8 cellular contexts compared by ENCODE assay signal in the genomic region with DNA sequence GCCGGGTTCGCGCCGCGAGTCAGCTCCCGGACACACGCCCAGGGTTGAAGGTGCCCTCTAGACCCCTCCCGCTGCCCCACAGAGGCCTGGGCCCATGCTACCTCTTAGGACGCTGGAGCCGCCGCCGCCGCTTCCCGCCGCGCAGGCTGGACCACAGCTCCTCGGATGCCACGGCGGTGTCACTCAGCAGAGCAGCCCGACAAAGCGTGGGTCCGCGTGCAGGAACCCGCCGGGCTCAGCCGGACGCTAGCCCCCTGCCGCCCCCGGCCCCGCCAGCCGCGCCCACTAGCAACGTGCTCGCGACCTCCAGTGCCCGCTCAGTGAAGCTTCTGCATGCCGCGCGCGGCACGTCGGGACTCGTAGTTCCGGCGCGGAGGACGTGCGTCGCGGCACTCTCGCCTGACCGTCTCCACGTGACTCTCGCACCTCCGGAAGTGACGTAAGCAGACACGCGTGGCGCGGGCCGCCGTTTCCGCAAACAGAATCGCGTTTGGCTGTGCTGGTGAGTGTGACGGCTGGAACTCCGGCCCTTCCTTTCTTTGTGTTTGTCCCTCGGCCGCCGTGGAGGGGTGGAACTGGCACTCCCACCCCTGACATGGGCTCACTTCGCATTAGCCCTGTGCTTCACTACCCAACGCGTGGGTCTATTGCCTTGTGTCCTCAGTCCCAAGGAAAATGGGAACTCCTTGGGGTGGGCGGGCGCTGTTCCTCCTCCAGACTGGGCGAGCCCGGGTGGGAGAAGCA. TPM values are rescaled to one million over a fixed set of nuclear protein-coding genes. Genes with fewer than 3 reads are reported as not detected.
DNase-seq lines count a peak whose midpoint lies in the region; ATAC-seq and TF ChIP-seq lines count a peak whose summit lies in the region.

A gene with protein sequence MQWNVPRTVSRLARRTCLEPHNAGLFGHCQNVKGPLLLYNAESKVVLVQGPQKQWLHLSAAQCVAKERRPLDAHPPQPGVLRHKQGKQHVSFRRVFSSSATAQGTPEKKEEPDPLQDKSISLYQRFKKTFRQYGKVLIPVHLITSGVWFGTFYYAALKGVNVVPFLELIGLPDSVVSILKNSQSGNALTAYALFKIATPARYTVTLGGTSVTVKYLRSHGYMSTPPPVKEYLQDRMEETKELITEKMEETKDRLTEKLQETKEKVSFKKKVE (minus strand): TSS at position 331 of the 744 bp plus-strand sequence. CDS start 44,481 bp downstream, outside the sequence.
A gene (plus strand): TSS at position 446 of the 744 bp plus-strand sequence. CDS start 4,845 bp downstream, outside the sequence.

- H3K36me3 ChIP-seq in WERI-Rb-1 = peaks cover 1% of the 10 kb centered on the region; the same call in 1 of the 2 replicates
- peaks cover under 1% of the 10 kb centered on the region for H3K36me3 ChIP-seq in mammary epithelial cell (ENCODE audit: insufficient read depth, low read length)
- 0 out of 2 replicates have a peak, but pooled peaks cover 1% of the 10 kb centered on the region for H3K36me3 ChIP-seq in iPS-20b (ENCODE audit: insufficient read depth, low read depth, low read length)

- peak within 1 kb of the TSS; percentile 78 for H3K4me2 ChIP-seq in mammary epithelial cell (ENCODE audit: insufficient read depth, low read depth, low read length)

- DNase-seq in ACHN (peak; percentile 94), NCI-H2196 treated with DMSO at 0.1 percent for 48 hours (lab: John Stamatoyannopoulos, UW; ENCODE audit: unreplicated experiment) (peak; percentile 94), WERI-Rb-1 (peak; percentile 96), mammary epithelial cell (peak; percentile 95)

- in situ Hi-C loops in ACHN (cut with HindIII; ENCODE audit: low pct_ligation_motif_present, low pct_unique_long_range_greater_than_20kb, low sequenced_read_pairs) = no loop called here
- in situ Hi-C loops in mammary epithelial cell (cut with MboI; ENCODE audit: low sequenced_read_pairs in 2 of 2) = no loop called here

- CTCF ChIA-PET in mammary epithelial cell (lab: Charles Lee; ENCODE audit: low non-redundant PET) = no interaction called here

- TF ChIP-seq CTCF in WERI-Rb-1 (IDR thresholded peaks at IDR 0.05; ENCODE audit: low read depth, low read length) (peak; percentile 16; the same call in 1 of the 2 replicates), mammary epithelial cell (conservative IDR thresholded peaks at IDR 0.05 in 1 of 2, IDR thresholded peaks at IDR 0.05 in 1 of 2; ENCODE audit: extremely low read depth in 1 of 2, insufficient read depth in 1 of 2, low read depth in 1 of 2, low read length in 2 of 2) (peak in 1 of 2 donors; percentile 18)

- H3K27me3 ChIP-seq in WERI-Rb-1 (ENCODE audit: insufficient read depth, low read depth, severe bottlenecking) (no peaks in the 10 kb centered on the region), mammary epithelial cell (ENCODE audit: insufficient read depth, low read length) (no peaks in the 10 kb centered on the region), iPS-20b (ENCODE audit: insufficient read depth, low read length) (no peaks in the 10 kb centered on the region)

- WGBS in mammary epithelial cell (ENCODE audit: low coverage, missing lambda C conversion rate) = 0% methylated on average over 13 of the region's 77 CpGs

- H3K4me3 ChIP-seq in WERI-Rb-1 (ENCODE audit: low read depth, low read length) = peak within 1 kb of the TSS; percentile 95
- peak within 1 kb of the TSS; percentile 91 to 98 (median 92) for H3K4me3 ChIP-seq in mammary epithelial cell (replicated peaks in 1 of 3; ENCODE audit: insufficient read depth in 1 of 3, low read depth in 2 of 3, low read length in 3 of 3)
- peak within 1 kb of the TSS; percentile 96 for H3K4me3 ChIP-seq in iPS-20b (ENCODE audit: low read length)
- peak within 1 kb of the TSS; percentile 55 to 95 (median 91) for H3K4me3 ChIP-seq in skin epidermis

- peak within 1 kb of the TSS; percentile 82 for H2AFZ ChIP-seq in mammary epithelial cell (ENCODE audit: low read depth, low read length)

- BruUV-seq in mammary epithelial cell (replicated peaks; lab: Mats Ljungman, UMichigan) = no TSS peak

- H3K4me1 ChIP-seq in mammary epithelial cell (ENCODE audit: insufficient read depth, low read length) (peaks cover 11% of the 10 kb centered on the region), iPS-20b (ENCODE audit: insufficient read depth, low read length) (peaks cover 6% of the 10 kb centered on the region; the same call in 1 of the 2 replicates)

- intact Hi-C loops in mammary epithelial cell (cut with micrococcal nuclease) = loop anchor here (1.0 to 5.0 kb wide), 5 partner anchors 16 to 779 kb away; a partner anchor contains a TSS

- H4K20me1 ChIP-seq in mammary epithelial cell (ENCODE audit: insufficient read depth, low read length) = no peaks in the 10 kb centered on the region

- dilution Hi-C loops in mammary epithelial cell (cut with HindIII; ENCODE audit: low sequenced_read_pairs) = loop anchor here (10.0 kb wide), 1 partner anchor 172 kb away; no protein-coding TSS in a partner anchor

- peaks cover 100% of the 10 kb centered on the region for H3K79me2 ChIP-seq in mammary epithelial cell (ENCODE audit: insufficient read depth, low read length)

- H3K9me3 ChIP-seq in WERI-Rb-1 (ENCODE audit: severe bottlenecking) (no peaks in the 10 kb centered on the region), mammary epithelial cell (replicated peaks; ENCODE audit: insufficient read depth, low read length) (no peaks in the 10 kb centered on the region), iPS-20b (ENCODE audit: insufficient read depth, low read depth, low read length) (no peaks in the 10 kb centered on the region)

- ATAC-seq in GM18870 (IDR thresholded peaks at IDR 0.05; ENCODE audit: unreplicated experiment) = peak; percentile 75
- peak; percentile 93 for ATAC-seq in HG03135 (IDR thresholded peaks at IDR 0.05; ENCODE audit: unreplicated experiment)

- H3K27ac ChIP-seq in WERI-Rb-1 (peak within 1 kb of the TSS; percentile 80), mammary epithelial cell (ENCODE audit: insufficient read depth, low read depth, low read length) (peak within 1 kb of the TSS; percentile 97), iPS-20b (ENCODE audit: low read length) (peak within 1 kb of the TSS; percentile 78), skin epidermis (peak within 1 kb of the TSS; percentile 72 to 99 (median 92))

- H3K9ac ChIP-seq in mammary epithelial cell (ENCODE audit: insufficient read depth, low read length) (peak within 1 kb of the TSS; percentile 99), iPS-20b (ENCODE audit: low read depth, low read length) (peak within 1 kb of the TSS; percentile 93)

RNA-seq across cellular contexts. Expression of the first gene that starts in this region (rescaled TPM):
- total RNA-seq in mammary epithelial cell = 10 to 100 TPM; 37.8 to 40.2 TPM
- polyA plus RNA-seq in mammary epithelial cell = 28.5 TPM
- 35.6 TPM for polyA minus RNA-seq in mammary epithelial cell

RNA-seq across cellular contexts. Expression of the second gene that starts in this region (rescaled TPM):
- total RNA-seq in mammary epithelial cell = 10 to 100 TPM; 32.8 to 37.6 TPM
- polyA plus RNA-seq in mammary epithelial cell = 13.2 TPM
- polyA minus RNA-seq in mammary epithelial cell = 6.7 TPM

Comparison
In these comparisons a context has a peak if more than half of its experiments do, and no peak if none do; other contexts are left out.
1. Peak in every context shown above with its lines: DNase-seq, ATAC-seq, H3K4me3 ChIP-seq and H3K27ac ChIP-seq.